ENCODE assay signal across 1 cellular context in the genomic region with DNA sequence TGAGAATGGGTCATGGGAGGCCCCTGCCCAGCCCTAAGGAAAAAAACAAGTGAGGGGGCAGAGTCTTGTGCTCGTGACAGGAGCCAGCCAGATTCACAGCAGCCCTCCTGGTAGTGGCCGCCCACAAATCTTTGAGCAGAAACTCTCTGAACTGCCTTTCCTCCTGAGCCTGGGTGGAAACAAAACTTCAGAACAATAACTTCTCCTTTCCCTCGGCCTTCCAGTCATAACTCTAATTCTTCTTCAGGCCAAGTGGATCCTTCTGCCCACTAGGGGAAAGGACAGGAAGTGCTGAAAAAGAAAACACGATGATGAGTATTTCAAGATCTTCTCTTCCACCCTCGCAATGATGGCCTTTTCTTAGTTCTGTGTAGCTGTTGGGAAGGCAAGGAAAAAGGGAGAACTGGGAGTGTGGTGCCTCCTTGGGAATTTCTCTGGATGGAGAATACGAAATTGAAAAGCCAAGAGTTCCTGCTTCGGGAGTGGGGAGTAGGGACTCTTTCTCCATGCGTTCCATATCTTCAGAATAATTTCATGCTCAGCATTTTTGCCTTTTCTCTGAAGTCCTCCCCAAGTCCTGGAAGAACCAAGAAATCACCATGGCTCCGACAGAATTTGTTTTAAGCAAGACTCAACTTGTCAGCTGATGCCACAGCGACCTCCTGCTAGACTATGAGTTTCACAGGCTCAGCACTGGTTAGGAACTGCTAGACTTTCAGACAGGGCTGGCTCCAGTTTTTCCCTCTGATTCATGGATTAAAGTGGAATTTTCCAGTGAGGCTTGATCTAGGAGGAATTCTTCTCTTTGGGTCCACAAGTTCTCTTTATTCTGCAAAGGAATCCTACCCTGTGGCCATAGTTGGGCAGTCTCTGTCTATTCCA.
TF ChIP-seq lines count a peak whose summit lies in the region.

No MANE protein-coding gene starts in this region.

TF ChIP-seq in WTC11, 78 proteins besides CTCF, POLR2A, EP300 and RAD21 (continued from another document):
- no peak for TF ChIP-seq E2F1 (CRISPR knock-in tag; IDR thresholded peaks at IDR 0.05)
